ENCODE assay signal across 24 cellular contexts in the genomic region with DNA sequence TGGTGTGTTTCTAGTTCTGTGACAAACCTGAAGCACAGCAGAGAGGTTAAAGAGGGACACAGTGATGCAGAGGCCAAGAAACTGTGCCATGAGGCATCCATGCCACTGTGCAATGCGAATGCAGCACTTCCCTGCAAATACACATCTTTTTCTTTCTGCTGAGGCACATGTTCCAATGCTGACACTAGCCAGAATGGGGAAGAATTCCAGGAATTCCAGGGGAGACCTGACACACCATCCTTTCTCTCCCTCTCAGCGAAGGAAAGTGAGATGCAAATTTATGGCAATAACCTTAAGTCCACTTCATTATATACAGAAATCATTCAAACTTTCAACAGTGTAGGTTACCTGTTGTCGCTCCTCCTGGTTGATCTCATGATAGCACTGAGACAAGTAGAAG.
DNase-seq lines count a peak whose midpoint lies in the region; ATAC-seq and TF ChIP-seq lines count a peak whose summit lies in the region.
"Had no signal": no experiment of that assay in that cellular context is flagged by ENCODE, and none has a peak within 500 bp of the region (broad histone marks: within the 10 kb centered on the region; RNA-seq: fewer than 3 reads in every experiment).

No MANE protein-coding gene starts in this region.

- WGBS in mesendoderm (ENCODE audit: extremely low coverage, insufficient coverage, low lambda C conversion rate): no CpG with 5 or more reads among the region's 3 CpGs
- WGBS in aorta, 2 donors: 70 to 74% methylated on average over 3 of the region's 3 CpGs

- H4K8ac ChIP-seq in mesendoderm (ENCODE audit: low read depth, low read length): no peak overlapping the region

- no peak overlapping the region for H2BK15ac ChIP-seq in mesendoderm (replicated peaks; ENCODE audit: low read depth)

- no peak overlapping the region for H2AK5ac ChIP-seq in mesendoderm (ENCODE audit: low read length)

- intact Hi-C loops in dorsolateral prefrontal cortex (cut with DNase I) (no loop called here), vagina (cut with DNase I) (no loop called here), aorta (cut with DNase I) (no loop called here)

- no peaks in the 10 kb centered on the region for H3K79me2 ChIP-seq in mesendoderm (ENCODE audit: control insufficient read depth, insufficient read depth, low read length)

- H4K5ac ChIP-seq in mesendoderm (ENCODE audit: low read length): no peak overlapping the region

- no peaks in the 10 kb centered on the region for H3K36me3 ChIP-seq in HUES6 (ENCODE audit: control insufficient read depth, insufficient read depth, low read length)
- H3K36me3 ChIP-seq in mesendoderm (ENCODE audit: control insufficient read depth, insufficient read depth, low read length): no peaks in the 10 kb centered on the region
- no peaks in the 10 kb centered on the region for H3K36me3 ChIP-seq in vagina
- no peaks in the 10 kb centered on the region for H3K36me3 ChIP-seq in aorta (ENCODE audit: control insufficient read depth in 1 of 2, insufficient read depth in 2 of 2, low read length in 1 of 2)
- H3K36me3 ChIP-seq: esophagus squamous epithelium, HAP-1, heart left ventricle, lower lobe of right lung, SJCRH30, tibial nerve had no signal

- H3K4me3 ChIP-seq in HUES6 (ENCODE audit: low read depth, low read length) (no peak overlapping the region), dorsolateral prefrontal cortex (no peak overlapping the region), mesendoderm (ENCODE audit: low read length) (no peak overlapping the region), vagina (no peak overlapping the region), aorta (ENCODE audit: low read length in 2 of 2) (no peak overlapping the region)
- H3K4me3 ChIP-seq: esophagus squamous epithelium, HAP-1, heart left ventricle, lower lobe of right lung, SJCRH30, tibial nerve had no signal

- H3K9ac ChIP-seq in HUES6 (ENCODE audit: low read length) (no peak overlapping the region), mesendoderm (ENCODE audit: low read length) (no peak overlapping the region)

- H3K27me3 ChIP-seq in HUES6 (ENCODE audit: control insufficient read depth, insufficient read depth, low read length) (no peaks in the 10 kb centered on the region), dorsolateral prefrontal cortex (no peaks in the 10 kb centered on the region), mesendoderm (ENCODE audit: insufficient read depth, low read length, poor library complexity) (no peaks in the 10 kb centered on the region), vagina (no peaks in the 10 kb centered on the region), aorta (ENCODE audit: control insufficient read depth in 1 of 2, insufficient read depth in 2 of 2, low read length in 1 of 2) (no peaks in the 10 kb centered on the region)
- H3K27me3 ChIP-seq: foreskin keratinocyte, heart left ventricle, SJCRH30, tibial nerve had no signal

- ATAC-seq in aorta (ENCODE audit: low FRiP score) (no peak), HG03469 (IDR thresholded peaks at IDR 0.05; ENCODE audit: unreplicated experiment) (no peak)
- ATAC-seq: foreskin keratinocyte; lower lobe of right lung; naive thymus-derived CD8-positive, alpha-beta T cell; T-cell had no signal

- no peak overlapping the region for H3K4ac ChIP-seq in mesendoderm (ENCODE audit: low read depth, low read length)

- no peak overlapping the region for H3K56ac ChIP-seq in mesendoderm (ENCODE audit: low read length)

- H2BK120ac ChIP-seq in mesendoderm (ENCODE audit: low read depth, low read length): no peak overlapping the region

- H3K9me3 ChIP-seq in HUES6 (ENCODE audit: control insufficient read depth, insufficient read depth, low read depth, low read length): no peaks in the 10 kb centered on the region
- H3K9me3 ChIP-seq in vagina: no peaks in the 10 kb centered on the region
- no peaks in the 10 kb centered on the region for H3K9me3 ChIP-seq in aorta (ENCODE audit: control insufficient read depth, low read length)
- H3K9me3 ChIP-seq: esophagus squamous epithelium, HAP-1, lower lobe of right lung, SJCRH30, tibial nerve had no signal

- no peak for TF ChIP-seq POLR2A in vagina (IDR thresholded peaks at IDR 0.05)

- H3K4me2 ChIP-seq in mesendoderm (ENCODE audit: low read length): no peak overlapping the region

- H3K18ac ChIP-seq in mesendoderm (ENCODE audit: low read length): no peak overlapping the region

- H3K27ac ChIP-seq in HUES6 (ENCODE audit: low read depth, low read length) (peak overlapping the region; percentile 53; the same call in 1 of the 2 replicates), dorsolateral prefrontal cortex (peak overlapping the region in 43 of 59 donors; percentile 7 to 86 (median 65)), mesendoderm (ENCODE audit: low read depth, low read length) (peak overlapping the region; percentile 40), vagina (peak overlapping the region; percentile 68), aorta (ENCODE audit: low read depth in 1 of 2, low read length in 2 of 2) (peak overlapping the region in 1 of 2 donors; percentile 80)
- H3K27ac ChIP-seq: C4-2B, foreskin keratinocyte, lower lobe of right lung, SJCRH30 had no signal

- peaks cover 40% of the 10 kb centered on the region for H3K4me1 ChIP-seq in HUES6 (ENCODE audit: control insufficient read depth, insufficient read depth, low read length)
- H3K4me1 ChIP-seq in mesendoderm (ENCODE audit: control insufficient read depth, low read depth, low read length): peaks cover 17% of the 10 kb centered on the region
- H3K4me1 ChIP-seq in vagina: peaks cover 11% of the 10 kb centered on the region
- H3K4me1 ChIP-seq in aorta (ENCODE audit: control insufficient read depth in 1 of 2, insufficient read depth in 2 of 2, low read length in 2 of 2): peaks cover 0 to 4% of the 10 kb centered on the region in 2 donors
- H3K4me1 ChIP-seq: foreskin keratinocyte, SJCRH30 had no signal

- H3K23ac ChIP-seq in mesendoderm (ENCODE audit: low read length): no peak overlapping the region

- H2BK5ac ChIP-seq in mesendoderm (ENCODE audit: low read length): no peak overlapping the region

- TF ChIP-seq CTCF in dorsolateral prefrontal cortex (IDR thresholded peaks at IDR 0.05 in 54 of 56, conservative IDR thresholded peaks at IDR 0.05 in 2 of 56; ENCODE audit: low read depth in 1 of 56, partially characterized antibody in 56 of 56) (no peak), vagina (IDR thresholded peaks at IDR 0.05) (no peak)

- DNase-seq in dorsolateral prefrontal cortex: no peak
- peak; percentile 53 for DNase-seq in mesendoderm
- no peak for DNase-seq in vagina (ENCODE audit: extremely low spot score in 2 of 2)
- DNase-seq in aorta: no peak
- DNase-seq in DMS153 treated with DMSO at 0.1 percent for 48 hours (lab: John Stamatoyannopoulos, UW; ENCODE audit: unreplicated experiment): no peak
- DNase-seq: activated CD4-positive, alpha-beta T cell treated with anti-CD3 and anti-CD28 coated beads, Interleukin-2, amount 50 U/mL, for 1 hour; activated gamma-delta T cell; activated naive CD8-positive, alpha-beta T cell treated with anti-CD3 and anti-CD28 coated beads, Interleukin-2, amount 10 ng/mL, durations not matched to agents 7 days and 5 days; activated T-cell treated with anti-CD3 and anti-CD28 coated beads, Interleukin-2, amount 50 U/mL, for 24 hours; esophagus squamous epithelium; foreskin keratinocyte; lower lobe of right lung; naive thymus-derived CD8-positive, alpha-beta T cell; NCI-H446 treated with DMSO at 0.1 percent for 48 hours; NCI-H82; SJCRH30; stimulated activated CD4-positive, alpha-beta T cell treated with anti-CD3 and anti-CD28 coated beads, Interleukin-4, amount 100 ng/mL, for 24 hours; T-cell had no signal

- H3K79me1 ChIP-seq in mesendoderm (ENCODE audit: low read length): peaks cover 3% of the 10 kb centered on the region
